ENCODE assay signal across 13 cellular contexts in genomic region chr20:44896583-44896982, GRCh38. TPM values are rescaled to one million over a fixed set of nuclear protein-coding genes. Genes with fewer than 3 reads are reported as not detected.
DNase-seq lines count a peak whose midpoint lies in the region; ATAC-seq and TF ChIP-seq lines count a peak whose summit lies in the region.
"Had no signal": no experiment of that assay in that cellular context is flagged by ENCODE, and none has a peak within 500 bp of the region (broad histone marks: within the 10 kb centered on the region; RNA-seq: fewer than 3 reads in every experiment).

No MANE protein-coding gene starts in this region.

- no peak overlapping the region for H2AK9ac ChIP-seq in IMR-90 (replicated peaks; ENCODE audit: low read depth, low read length, poor library complexity)

- no peak overlapping the region for H2BK5ac ChIP-seq in IMR-90 (ENCODE audit: low read depth, low read length, poor library complexity, severe bottlenecking)

- H3K18ac ChIP-seq in IMR-90 (ENCODE audit: low read depth, low read length): no peak overlapping the region

- POLR2A ChIA-PET in IMR-90 (lab: Charles Lee; ENCODE audit: unreplicated experiment): no interaction called here
- POLR2A ChIA-PET in activated naive CD8-positive, alpha-beta T cell treated with anti-CD3 and anti-CD28 coated beads, Interleukin-2, amount 10 ng/mL, durations not matched to agents 7 days and 5 days (lab: Charles Lee): interaction anchor here (0.6 to 1.8 kb wide), 3 partner anchors 11 to 904 kb away, joined by 3 to 5 read pairs (median 3); partner anchors contain the start of genes PABPC1L and YWHAB

- no TSS peak for BruUV-seq in IMR-90 (replicated peaks; lab: Mats Ljungman, UMichigan)

- no peak overlapping the region for H3K14ac ChIP-seq in IMR-90 (replicated peaks; ENCODE audit: low read depth, low read length)

- H4K5ac ChIP-seq in IMR-90 (ENCODE audit: low read depth, low read length): no peak overlapping the region

- 0 out of 2 replicates have a peak overlapping the region, but pooled peaks have one; percentile 12 for H3K23ac ChIP-seq in IMR-90 (ENCODE audit: low read depth, low read length)

- peaks cover 28% of the 10 kb centered on the region for H3K9me1 ChIP-seq in IMR-90 (ENCODE audit: insufficient read depth, low read length)

- CTCF ChIA-PET in IMR-90 (lab: Yijun Ruan, JAX): interaction anchor here (0.6 kb wide), 1 partner anchor 110 kb away, joined by 3 read pairs; no protein-coding TSS in a partner anchor

- H2BK120ac ChIP-seq in IMR-90 (ENCODE audit: low read depth, low read length): no peak overlapping the region

- H4K20me1 ChIP-seq in BLaER1 (peaks cover 100% of the 10 kb centered on the region), IMR-90 (ENCODE audit: insufficient read depth, low read length) (peaks cover 95% of the 10 kb centered on the region)

- no peak overlapping the region for H3K56ac ChIP-seq in IMR-90 (ENCODE audit: extremely low read depth, insufficient read depth, low read length)

- no peak for TF ChIP-seq CTCF in IMR-90 (conservative IDR thresholded peaks at IDR 0.05; ENCODE audit: low read depth, low read length)

- H3K9me3 Mint-ChIP-seq in activated naive CD8-positive, alpha-beta T cell treated with anti-CD3 and anti-CD28 coated beads, Interleukin-2, amount 10 ng/mL, durations not matched to agents 7 days and 5 days: no peaks in the 10 kb centered on the region

- peaks cover 56% of the 10 kb centered on the region for H3K4me1 Mint-ChIP-seq in activated naive CD8-positive, alpha-beta T cell treated with anti-CD3 and anti-CD28 coated beads, Interleukin-2, amount 10 ng/mL, durations not matched to agents 7 days and 5 days

- H3K9me3 ChIP-seq in BLaER1 (no peaks in the 10 kb centered on the region), IMR-90 (ENCODE audit: control insufficient read depth, insufficient read depth, low read length) (no peaks in the 10 kb centered on the region)

- no peaks in the 10 kb centered on the region for H3K27me3 Mint-ChIP-seq in activated naive CD8-positive, alpha-beta T cell treated with anti-CD3 and anti-CD28 coated beads, Interleukin-2, amount 10 ng/mL, durations not matched to agents 7 days and 5 days

- H3K79me1 ChIP-seq in IMR-90 (ENCODE audit: low read depth in 1 of 2, low read length in 2 of 2): peaks cover 21 to 63% of the 10 kb centered on the region in 2 experiments; a peak in 3 of 4 replicates

- in situ Hi-C loops in IMR-90 (cut with MboI; ENCODE audit: low sequenced_read_pairs): no loop called here

- WGBS in IMR-90 (ENCODE audit: extremely low coverage in 2 of 2, insufficient read length in 1 of 2), 2 experiments: 75% methylated on average over 1 of the region's 1 CpG; no CpG with 5 or more reads in 1 of the 2 experiments

- DNase-seq in IMR-90 (peak; percentile 29), medulla oblongata (ENCODE audit: extremely low spot score) (peak; percentile 58), cerebellum (ENCODE audit: low spot score) (no peak), COR-L47 (lab: John Stamatoyannopoulos, UW) (no peak)
- DNase-seq in activated naive CD8-positive, alpha-beta T cell treated with anti-CD3 and anti-CD28 coated beads, Interleukin-2, amount 10 ng/mL, durations not matched to agents 7 days and 5 days: no peak
- DNase-seq: foreskin melanocyte; mesendoderm; NCI-H1092 treated with DMSO at 0.1 percent for 48 hours; PC-9; stimulated activated CD4-positive, alpha-beta T cell treated with anti-CD3 and anti-CD28 coated beads, Interleukin-12 subunit alpha, Interleukin-12 subunit beta, amount 100 ng/mL, for 4 hours had no signal

- TF ChIP-seq RAD21 in IMR-90 (IDR thresholded peaks at IDR 0.05; ENCODE audit: low read length): no peak

- H3K27me3 ChIP-seq in BLaER1 (no peaks in the 10 kb centered on the region), IMR-90 (ENCODE audit: control insufficient read depth, insufficient read depth, low read length) (no peaks in the 10 kb centered on the region)

- peaks cover 42% of the 10 kb centered on the region for H3K36me3 Mint-ChIP-seq in activated naive CD8-positive, alpha-beta T cell treated with anti-CD3 and anti-CD28 coated beads, Interleukin-2, amount 10 ng/mL, durations not matched to agents 7 days and 5 days

- H3K9ac ChIP-seq in BLaER1 (no peak overlapping the region), IMR-90 (ENCODE audit: low read depth, low read length) (no peak overlapping the region)

- H3K4me3 ChIP-seq in BLaER1 (no peak overlapping the region), IMR-90 (ENCODE audit: insufficient read depth, low read depth, low read length) (no peak overlapping the region)
- H3K4me3 ChIP-seq: PC-9 had no signal

- no peak overlapping the region for H2BK15ac ChIP-seq in IMR-90 (ENCODE audit: low read depth, low read length)

- H3K36me3 ChIP-seq in BLaER1 (peaks cover 47% of the 10 kb centered on the region), IMR-90 (ENCODE audit: control insufficient read depth, insufficient read depth, low read length) (peaks cover 10% of the 10 kb centered on the region)

- H3K4me2 ChIP-seq in BLaER1 (peak overlapping the region; percentile 42), IMR-90 (ENCODE audit: low read depth, low read length) (peak overlapping the region; percentile 18; the same call in 1 of the 2 replicates)
- H3K4me2 ChIP-seq: PC-9 had no signal

- ATAC-seq in IMR-90 (ENCODE audit: low read depth) (no peak; the same call in 1 of the 2 replicates), GM18861 (IDR thresholded peaks at IDR 0.05; ENCODE audit: unreplicated experiment) (no peak), HG03432 (IDR thresholded peaks at IDR 0.05; ENCODE audit: unreplicated experiment) (no peak)
- ATAC-seq in activated naive CD8-positive, alpha-beta T cell treated with anti-CD3 and anti-CD28 coated beads, Interleukin-2, amount 10 ng/mL, durations not matched to agents 7 days and 5 days (ENCODE audit: low read depth): no peak

- no peak overlapping the region for H4K91ac ChIP-seq in IMR-90 (ENCODE audit: insufficient read depth, low read depth, low read length)

- H3K27ac ChIP-seq in BLaER1 (no peak overlapping the region), IMR-90 (ENCODE audit: insufficient read depth, low read length) (peak overlapping the region; percentile 51; the same call in 1 of the 2 replicates)
- H3K27ac ChIP-seq: PC-9 had no signal

- H2AFZ ChIP-seq in IMR-90 (replicated peaks; ENCODE audit: low read length, poor library complexity): no peak overlapping the region
- H2AFZ ChIP-seq: PC-9 had no signal

- no peak overlapping the region for H3K4ac ChIP-seq in IMR-90 (ENCODE audit: low read depth, low read length)

- no peak for TF ChIP-seq POLR2A in IMR-90 (IDR thresholded peaks at IDR 0.05; ENCODE audit: low read depth, low read length)

- H3K4me1 ChIP-seq in BLaER1 (peaks cover 59% of the 10 kb centered on the region), IMR-90 (ENCODE audit: control insufficient read depth, insufficient read depth, low read length) (peaks cover 11% of the 10 kb centered on the region)

- intact Hi-C loops in IMR-90 (cut with micrococcal nuclease): no loop called here

- H3K27ac Mint-ChIP-seq in activated naive CD8-positive, alpha-beta T cell treated with anti-CD3 and anti-CD28 coated beads, Interleukin-2, amount 10 ng/mL, durations not matched to agents 7 days and 5 days: peak overlapping the region; percentile 27

- no peak overlapping the region for H2AK5ac ChIP-seq in IMR-90 (ENCODE audit: low read depth, low read length)

- dilution Hi-C loops in IMR-90 (cut with HindIII; ENCODE audit: low sequenced_read_pairs, unreplicated experiment): no loop called here

- no peak overlapping the region for H2BK20ac ChIP-seq in IMR-90 (ENCODE audit: low read depth, low read length)

- no peak overlapping the region for H4K8ac ChIP-seq in IMR-90 (ENCODE audit: low read depth in 2 of 2, low read length in 2 of 2)

- peak overlapping the region; percentile 20 for H3K4me3 Mint-ChIP-seq in activated naive CD8-positive, alpha-beta T cell treated with anti-CD3 and anti-CD28 coated beads, Interleukin-2, amount 10 ng/mL, durations not matched to agents 7 days and 5 days

TF ChIP-seq in IMR-90, 13 proteins besides CTCF, POLR2A, EP300 and RAD21:
- TF ChIP-seq RFX5 (IDR thresholded peaks at IDR 0.05; ENCODE audit: low read depth, low read length): peak; percentile 60; the same call in 1 of the 2 replicates
- TF ChIP-seq MAFK (IDR thresholded peaks at IDR 0.05; ENCODE audit: low read depth, low read length): no peak
- no peak for TF ChIP-seq NFE2L2 (IDR thresholded peaks at IDR 0.05; ENCODE audit: low read depth, low read length)
- TF ChIP-seq BHLHE40 (IDR thresholded peaks at IDR 0.05; ENCODE audit: low read depth, low read length): no peak
- no peak for TF ChIP-seq MXI1 (IDR thresholded peaks at IDR 0.05; ENCODE audit: borderline replicate concordance, low read depth, low read length)
- TF ChIP-seq RCOR1 (IDR thresholded peaks at IDR 0.05; ENCODE audit: insufficient replicate concordance, low read length): no peak
- TF ChIP-seq SMC3 (IDR thresholded peaks at IDR 0.05; ENCODE audit: low read depth, low read length): no peak
- no peak for TF ChIP-seq USF2 (IDR thresholded peaks at IDR 0.05; ENCODE audit: low read depth, low read length)
- TF ChIP-seq CEBPB (IDR thresholded peaks at IDR 0.05; ENCODE audit: low read depth, low read length): peak; percentile 81

RNA-seq across cellular contexts. Expression of gene YWHAB, which starts 11.1 kb away (rescaled TPM):
- total RNA-seq in IMR-90 (2012; rRNA removed) (78.0 and 120 TPM in 2 replicates), cerebellum (98.7 TPM)
- 94.7 and 102 TPM in 2 replicates for polyA plus RNA-seq in IMR-90 (2012; rRNA removed)
- 30.9 and 41.8 TPM in 2 replicates for polyA plus RNA-seq in IMR-90 (2012; cell fraction: cytosol; rRNA removed)
- 13.4 and 58.2 TPM in 2 replicates for polyA plus RNA-seq in IMR-90 (2012; cell fraction: nucleus; rRNA removed; ENCODE audit: low replicate concordance)
- total RNA-seq in activated naive CD8-positive, alpha-beta T cell treated with anti-CD3 and anti-CD28 coated beads, Interleukin-2, amount 10 ng/mL, durations not matched to agents 7 days and 5 days: 100 to 1,000 TPM; 206 to 209 TPM

RNA-seq across cellular contexts. Expression of gene PABPC1L, which starts 13.3 kb away (rescaled TPM):
- total RNA-seq in IMR-90 (2012; rRNA removed) (4.7 and 6.1 TPM in 2 replicates), cerebellum (11.1 TPM)
- polyA plus RNA-seq in IMR-90 (2012; rRNA removed): 76.6 and 82.4 TPM in 2 replicates
- polyA plus RNA-seq in IMR-90 (2012; cell fraction: cytosol; rRNA removed): 18.1 and 18.2 TPM in 2 replicates
- 901 and 1,315 TPM in 2 replicates for polyA plus RNA-seq in IMR-90 (2012; cell fraction: nucleus; rRNA removed; ENCODE audit: low replicate concordance)
- 10 to 100 TPM; 87.0 to 90.2 TPM for total RNA-seq in activated naive CD8-positive, alpha-beta T cell treated with anti-CD3 and anti-CD28 coated beads, Interleukin-2, amount 10 ng/mL, durations not matched to agents 7 days and 5 days

Comparison
In these comparisons a context has a peak if more than half of its experiments do, and no peak if none do; other contexts are left out.
1. DNase-seq: peak in IMR-90 (single experiment) and medulla oblongata (single experiment); none in activated naive CD8-positive, alpha-beta T cell treated with anti-CD3 and anti-CD28 coated beads, Interleukin-2, amount 10 ng/mL, durations not matched to agents 7 days and 5 days (single experiment), cerebellum (single experiment) and COR-L47 (single experiment).